ENCODE assay signal across 33 cellular contexts in the genomic region with DNA sequence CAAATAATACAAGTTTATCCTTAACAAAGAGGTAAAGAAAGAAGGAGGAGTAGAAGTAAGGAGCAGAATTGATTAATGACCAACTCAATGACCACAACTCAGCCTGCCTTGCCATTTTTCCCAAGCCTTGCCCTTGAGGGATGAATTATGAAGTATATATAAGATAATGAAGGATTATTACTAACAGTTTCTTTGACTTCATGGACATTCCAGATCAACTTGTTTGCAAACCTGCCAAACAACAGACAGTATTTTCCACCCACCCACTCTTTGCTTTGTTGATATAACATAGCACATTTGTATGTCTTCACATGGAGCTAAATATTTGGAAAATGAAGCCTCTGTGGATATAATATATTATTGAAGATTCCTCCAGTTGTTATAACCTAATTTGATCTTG. TPM values are rescaled to one million over a fixed set of nuclear protein-coding genes. Genes with fewer than 3 reads are reported as not detected.
DNase-seq lines count a peak whose midpoint lies in the region; FAIRE-seq and TF ChIP-seq lines count a peak whose summit lies in the region.
"Had no signal": no experiment of that assay in that cellular context is flagged by ENCODE, and none has a peak within 500 bp of the region (broad histone marks: within the 10 kb centered on the region; RNA-seq: fewer than 3 reads in every experiment).

No MANE protein-coding gene starts in this region.

- H3K27me3 Mint-ChIP-seq in astrocyte (ENCODE audit: low read depth, unreplicated experiment), result no peaks in the 10 kb centered on the region
- H3K27me3 Mint-ChIP-seq in T-helper 2 cell treated with Interferon-gamma antibody and Interleukin-4, amounts not matched to agents 5 μg/mL and 100 μg/mL, for 36 hours (ENCODE audit: low read depth), result peaks cover 6% of the 10 kb centered on the region
- H3K27me3 Mint-ChIP-seq: IgD-negative memory B cell had no signal

- intact Hi-C loops in head of caudate nucleus (cut with DNase I), result no loop called here

- H3K27me3 ChIP-seq in ACC112 (ENCODE audit: insufficient read depth, low read length) (no peaks in the 10 kb centered on the region), HUES64 (ENCODE audit: insufficient read depth, low read length) (no peaks in the 10 kb centered on the region), astrocyte (ENCODE audit: insufficient read depth, low read length) (no peaks in the 10 kb centered on the region)
- H3K27me3 ChIP-seq: BLaER1, brain microvascular endothelial cell, heart right ventricle, right atrium auricular region, suprapubic skin had no signal

- H3K9ac ChIP-seq in HUES64 (ENCODE audit: low read depth, low read length) (no peak overlapping the region), astrocyte (ENCODE audit: low read length) (no peak overlapping the region)
- H3K9ac ChIP-seq: BLaER1 had no signal

- no peaks in the 10 kb centered on the region for H3K9me3 Mint-ChIP-seq in astrocyte (ENCODE audit: unreplicated experiment)
- no peaks in the 10 kb centered on the region for H3K9me3 Mint-ChIP-seq in T-helper 2 cell treated with Interferon-gamma antibody and Interleukin-4, amounts not matched to agents 5 μg/mL and 100 μg/mL, for 36 hours
- H3K9me3 Mint-ChIP-seq: activated T-helper 2 cell treated with anti-CD3 and anti-CD28 coated beads, Interferon-gamma antibody, Interleukin-2, Interleukin-4, amounts not matched to agents 10 μg/mL and 5 μg/mL and 100 μg/mL, durations not matched to agents 14 hours and 24 hours and 36 hours; mesothelial cell of epicardium had no signal

- TF ChIP-seq CTCF in astrocyte (IDR thresholded peaks at IDR 0.05; ENCODE audit: insufficient read depth, low read depth, low read length), result no peak

- peak overlapping the region; percentile 93 for H3K27ac ChIP-seq in ACC112 (ENCODE audit: low read depth, low read length)
- H3K27ac ChIP-seq in HUES64 (ENCODE audit: low read depth, low read length), result 0 out of 2 replicates have a peak overlapping the region, but pooled peaks have one; percentile 11
- H3K27ac ChIP-seq in astrocyte (ENCODE audit: low read depth, low read length), result peak overlapping the region; percentile 53
- H3K27ac ChIP-seq: BLaER1, heart right ventricle, right atrium auricular region, suprapubic skin, WERI-Rb-1 had no signal

- H3K36me3 ChIP-seq in ACC112 (ENCODE audit: insufficient read depth, low read length), result no peaks in the 10 kb centered on the region
- no peaks in the 10 kb centered on the region for H3K36me3 ChIP-seq in HUES64 (ENCODE audit: insufficient read depth, low read length)
- no peaks in the 10 kb centered on the region for H3K36me3 ChIP-seq in astrocyte (ENCODE audit: insufficient read depth, low read length)
- H3K36me3 ChIP-seq: BLaER1, brain microvascular endothelial cell, HAP-1, heart right ventricle, right atrium auricular region, suprapubic skin, WERI-Rb-1 had no signal

- H3K79me2 ChIP-seq in ACC112 (ENCODE audit: control insufficient read depth, insufficient read depth, low read length, unreplicated experiment), result no peaks in the 10 kb centered on the region
- H3K79me2 ChIP-seq in astrocyte (ENCODE audit: insufficient read depth, low read length), result no peaks in the 10 kb centered on the region

- H3K9me3 ChIP-seq in HUES64 (ENCODE audit: insufficient read depth, low read depth, low read length) (no peaks in the 10 kb centered on the region), astrocyte (ENCODE audit: insufficient read depth, low read depth, low read length) (no peaks in the 10 kb centered on the region)
- H3K9me3 ChIP-seq: BLaER1, HAP-1, heart right ventricle, right atrium auricular region, suprapubic skin had no signal

- FAIRE-seq in astrocyte (lab: Jason Lieb, UNC), result no peak
- FAIRE-seq: GM18507 had no signal

- no peak overlapping the region for H3K4me3 Mint-ChIP-seq in astrocyte (ENCODE audit: unreplicated experiment)
- no peak overlapping the region for H3K4me3 Mint-ChIP-seq in T-helper 2 cell treated with Interferon-gamma antibody and Interleukin-4, amounts not matched to agents 5 μg/mL and 100 μg/mL, for 36 hours
- H3K4me3 Mint-ChIP-seq: IgD-negative memory B cell, mesothelial cell of epicardium had no signal

- no peak overlapping the region for H3K4me2 ChIP-seq in astrocyte (ENCODE audit: low read length)
- H3K4me2 ChIP-seq: BLaER1 had no signal

- no peak overlapping the region for H3K27ac Mint-ChIP-seq in astrocyte (ENCODE audit: unreplicated experiment)
- H3K27ac Mint-ChIP-seq in T-helper 2 cell treated with Interferon-gamma antibody and Interleukin-4, amounts not matched to agents 5 μg/mL and 100 μg/mL, for 36 hours, result no peak overlapping the region
- H3K27ac Mint-ChIP-seq: activated T-helper 2 cell treated with anti-CD3 and anti-CD28 coated beads, Interferon-gamma antibody, Interleukin-2, Interleukin-4, amounts not matched to agents 10 μg/mL and 5 μg/mL and 100 μg/mL, durations not matched to agents 14 hours and 24 hours and 36 hours; IgD-negative memory B cell had no signal

- H2AFZ ChIP-seq in ACC112 (ENCODE audit: low read length, unreplicated experiment), result no peak overlapping the region
- H2AFZ ChIP-seq in astrocyte (ENCODE audit: low read depth, low read length), result no peak overlapping the region

- H3K4me3 ChIP-seq in ACC112 (ENCODE audit: low read depth, low read length), result no peak overlapping the region
- H3K4me3 ChIP-seq in HUES64 (ENCODE audit: low read length), result no peak overlapping the region
- no peak overlapping the region for H3K4me3 ChIP-seq in astrocyte (ENCODE audit: insufficient read depth, low read depth, low read length)
- H3K4me3 ChIP-seq: BLaER1, HAP-1, heart right ventricle, right atrium auricular region, suprapubic skin had no signal

- peaks cover 14% of the 10 kb centered on the region for H3K4me1 ChIP-seq in ACC112 (ENCODE audit: control insufficient read depth, insufficient read depth, low read length, unreplicated experiment)
- peaks cover 14% of the 10 kb centered on the region for H3K4me1 ChIP-seq in HUES64 (ENCODE audit: insufficient read depth, low read length)
- peaks cover 8% of the 10 kb centered on the region for H3K4me1 ChIP-seq in astrocyte (ENCODE audit: insufficient read depth, low read length)
- H3K4me1 ChIP-seq: BLaER1, right atrium auricular region had no signal

- peaks cover 8% of the 10 kb centered on the region for H3K4me1 Mint-ChIP-seq in astrocyte (ENCODE audit: low read depth, unreplicated experiment)
- no peaks in the 10 kb centered on the region for H3K4me1 Mint-ChIP-seq in T-helper 2 cell treated with Interferon-gamma antibody and Interleukin-4, amounts not matched to agents 5 μg/mL and 100 μg/mL, for 36 hours (ENCODE audit: low read depth)
- H3K4me1 Mint-ChIP-seq: IgD-negative memory B cell had no signal

- DNase-seq in astrocyte (ENCODE audit: low read depth) (peak; percentile 14), iris pigment epithelial cell (ENCODE audit: low read depth) (peak; percentile 53), Ammon's horn (ENCODE audit: low spot score) (no peak), head of caudate nucleus (no peak)
- no peak for DNase-seq in T-helper 2 cell treated with Interferon-gamma antibody and Interleukin-4, amounts not matched to agents 5 μg/mL and 100 μg/mL, for 36 hours (ENCODE audit: low spot score)
- DNase-seq: activated CD4-positive, alpha-beta T cell treated with anti-CD3 and anti-CD28 coated beads for 4 hours; activated naive CD4-positive, alpha-beta T cell treated with anti-CD3 and anti-CD28 coated beads, Interleukin-2, amount 50 U/mL, for 16 hours; amniotic stem cell; brain microvascular endothelial cell; heart right ventricle; NCI-H1092; NCI-H187 treated with DMSO at 0.1 percent for 48 hours; NCI-H2171 treated with DMSO at 0.1 percent for 48 hours; SIG-M5; stimulated activated CD4-positive, alpha-beta T cell treated with anti-CD3 and anti-CD28 coated beads, Interleukin-1b, Interleukin-23, amount 100 ng/mL, for 48 hours; stimulated activated naive CD4-positive, alpha-beta T cell treated with Interleukin-2 at 50 U/mL for 16 hours; WERI-Rb-1 had no signal

- no peaks in the 10 kb centered on the region for H4K20me1 ChIP-seq in astrocyte (ENCODE audit: insufficient read depth, low read length)
- H4K20me1 ChIP-seq: BLaER1 had no signal

- H3K36me3 Mint-ChIP-seq in astrocyte (ENCODE audit: low read depth, unreplicated experiment), result no peaks in the 10 kb centered on the region
- H3K36me3 Mint-ChIP-seq in T-helper 2 cell treated with Interferon-gamma antibody and Interleukin-4, amounts not matched to agents 5 μg/mL and 100 μg/mL, for 36 hours (ENCODE audit: low read depth), result no peaks in the 10 kb centered on the region
- H3K36me3 Mint-ChIP-seq: IgD-negative memory B cell, mesothelial cell of epicardium had no signal

RNA-seq across cellular contexts. Expression of a gene that starts 9.9 kb away (rescaled TPM):
- polyA plus RNA-seq in HUES64 (2013, experiment 1 of 2), result 11.1 TPM
- 9.1 TPM for polyA plus RNA-seq in HUES64 (2013, experiment 2 of 2)
- 0.55 and 4.6 TPM in 2 replicates for total RNA-seq in astrocyte
- total RNA-seq: activated T-helper 2 cell treated with anti-CD3 and anti-CD28 coated beads, Interferon-gamma antibody, Interleukin-2, Interleukin-4, amounts not matched to agents 10 μg/mL and 5 μg/mL and 100 μg/mL, durations not matched to agents 14 hours and 24 hours and 36 hours had no signal
- polyA plus RNA-seq: AG04450, IgD-negative memory B cell had no signal

RNA-seq across cellular contexts. Expression of a gene that starts 40.9 kb away (rescaled TPM):
- polyA plus RNA-seq in HUES64 (2013, experiment 1 of 2), result not detected
- polyA plus RNA-seq in HUES64 (2013, experiment 2 of 2), result not detected
- total RNA-seq in astrocyte, result not detected in 2 replicates
- total RNA-seq: activated T-helper 2 cell treated with anti-CD3 and anti-CD28 coated beads, Interferon-gamma antibody, Interleukin-2, Interleukin-4, amounts not matched to agents 10 μg/mL and 5 μg/mL and 100 μg/mL, durations not matched to agents 14 hours and 24 hours and 36 hours; epithelial cell of proximal tubule; fibroblast of villous mesenchyme; heart right ventricle; kidney epithelial cell; liver; mesothelial cell of epicardium; right atrium auricular region; suprapubic skin; ureter had no signal
- polyA plus RNA-seq: AG04450, heart right ventricle, IgD-negative memory B cell had no signal

Comparison
In these comparisons a context has a peak if more than half of its experiments do, and no peak if none do; other contexts are left out.
1. H3K27ac ChIP-seq: peak in every context shown above with its lines; median percentile 93 in ACC112; 53 in astrocyte; 11 in HUES64.
2. DNase-seq: peak in astrocyte (single experiment) and iris pigment epithelial cell (single experiment); none in Ammon's horn (single experiment), head of caudate nucleus (0 of 42) and T-helper 2 cell treated with Interferon-gamma antibody and Interleukin-4, amounts not matched to agents 5 μg/mL and 100 μg/mL, for 36 hours (single experiment).